ENCODE assay signal across 10 cellular contexts in the genomic region with DNA sequence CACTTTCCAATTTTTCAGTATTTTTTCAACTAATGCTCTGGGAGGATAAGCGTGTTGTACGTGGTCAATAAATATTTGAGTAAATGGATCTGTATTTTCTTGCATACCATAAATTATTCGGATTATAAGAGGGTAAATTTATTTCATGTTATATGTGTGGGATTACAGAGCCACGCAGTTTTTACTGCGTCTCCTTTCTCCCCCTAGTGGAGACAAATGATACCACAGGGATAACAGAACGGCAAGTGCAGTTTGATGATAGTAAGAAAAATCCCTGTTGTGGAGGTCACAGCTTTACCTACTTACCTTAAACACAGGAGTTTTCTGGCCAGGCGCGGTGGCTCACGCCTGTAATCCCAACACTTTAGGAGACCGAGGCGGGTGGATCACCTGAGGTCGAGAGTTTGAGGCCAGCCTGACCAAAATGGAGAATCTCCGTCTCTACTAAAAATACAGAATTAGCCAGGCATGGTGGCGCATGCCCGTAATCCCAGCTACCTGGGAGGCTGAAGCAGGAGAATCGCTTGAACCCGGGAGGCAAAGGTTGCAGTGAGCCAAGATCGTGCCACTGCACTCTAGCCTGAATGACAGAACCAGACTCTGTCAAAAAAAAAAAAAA. TPM values are rescaled to one million over a fixed set of nuclear protein-coding genes. Genes with fewer than 3 reads are reported as not detected.
A peak's percentile ranks its signal among the peaks of the same experiment; 100 is the strongest.
DNase-seq lines count a peak whose midpoint lies in the region; ATAC-seq and TF ChIP-seq lines count a peak whose summit lies in the region.
"Had no signal": no experiment of that assay in that cellular context is flagged by ENCODE, and none has a peak within 500 bp of the region (broad histone marks: within the 10 kb centered on the region; RNA-seq: fewer than 3 reads in every experiment).

No MANE protein-coding gene starts in this region.

- no peaks in the 10 kb centered on the region for H3K27me3 Mint-ChIP-seq in naive thymus-derived CD8-positive, alpha-beta T cell
- H3K27me3 Mint-ChIP-seq in WTC11 (ENCODE audit: low read depth), result peaks cover 22% of the 10 kb centered on the region

- DNase-seq in DMS 273 (lab: John Stamatoyannopoulos, UW; ENCODE audit: unreplicated experiment), result peak; percentile 36
- no peak for DNase-seq in DMS 273 treated with DMSO at 0.1 percent for 48 hours (lab: John Stamatoyannopoulos, UW)
- DNase-seq in LoVo (ENCODE audit: low spot score), result peak; percentile 38
- peak; percentile 18 for DNase-seq in central memory CD4-positive, alpha-beta T cell
- peak in 4 of 10 donors; percentile 31 to 65 (median 46) for DNase-seq in naive thymus-derived CD8-positive, alpha-beta T cell
- DNase-seq in WTC11 (ENCODE audit: low spot score), result no peak
- DNase-seq: activated B cell treated with CpG ODN at 0.5 μM for 24 hours, gastrocnemius medialis had no signal

- H3K36me3 Mint-ChIP-seq in naive thymus-derived CD8-positive, alpha-beta T cell, result no peaks in the 10 kb centered on the region
- H3K36me3 Mint-ChIP-seq in WTC11, result peaks cover 50% of the 10 kb centered on the region

- H3K9me3 Mint-ChIP-seq in naive thymus-derived CD8-positive, alpha-beta T cell, result peaks cover 0 to 2% (median 0%) of the 10 kb centered on the region in 9 donors
- peaks cover 62% of the 10 kb centered on the region for H3K9me3 Mint-ChIP-seq in WTC11
- H3K9me3 Mint-ChIP-seq: activated B cell treated with CpG ODN at 0.5 μM for 24 hours had no signal

- POLR2A ChIA-PET in naive thymus-derived CD8-positive, alpha-beta T cell (lab: Charles Lee), result interaction anchor here (0.6 to 0.8 kb wide), 2 partner anchors 140 to 141 kb away, joined by 4 to 9 read pairs; no protein-coding TSS in a partner anchor
- POLR2A ChIA-PET in WTC11 (lab: Charles Lee), result no interaction called here

- peaks cover 15 to 44% (median 38%) of the 10 kb centered on the region in 4 donors for H3K4me1 Mint-ChIP-seq in naive thymus-derived CD8-positive, alpha-beta T cell
- H3K4me1 Mint-ChIP-seq in WTC11, result no peaks in the 10 kb centered on the region

- H3K27ac Mint-ChIP-seq in naive thymus-derived CD8-positive, alpha-beta T cell, result peak overlapping the region in 4 of 10 donors; percentile 14 to 87 (median 67)
- H3K27ac Mint-ChIP-seq in WTC11, result no peak overlapping the region
- H3K27ac Mint-ChIP-seq: activated B cell treated with CpG ODN at 0.5 μM for 24 hours had no signal

- peak; percentile 57 to 71 for ATAC-seq in naive thymus-derived CD8-positive, alpha-beta T cell
- no peak for ATAC-seq in GM21529 (IDR thresholded peaks at IDR 0.05; ENCODE audit: unreplicated experiment)
- no peak for ATAC-seq in WTC11
- no peak for ATAC-seq in HG02885 (IDR thresholded peaks at IDR 0.05; ENCODE audit: poor library complexity, unreplicated experiment)
- ATAC-seq: gastrocnemius medialis had no signal

- TF ChIP-seq CTCF in WTC11 (IDR thresholded peaks at IDR 0.05), result no peak

- CTCF ChIA-PET in WTC11 (lab: Charles Lee), result no interaction called here

- H3K4me3 Mint-ChIP-seq in naive thymus-derived CD8-positive, alpha-beta T cell, result peak overlapping the region in 3 of 10 donors; percentile 1 to 34 (median 12)
- no peak overlapping the region for H3K4me3 Mint-ChIP-seq in WTC11
- H3K4me3 Mint-ChIP-seq: activated B cell treated with CpG ODN at 0.5 μM for 24 hours had no signal

TF ChIP-seq in WTC11, 78 proteins besides CTCF, POLR2A, EP300 and RAD21:
- TF ChIP-seq, protein P1, sequence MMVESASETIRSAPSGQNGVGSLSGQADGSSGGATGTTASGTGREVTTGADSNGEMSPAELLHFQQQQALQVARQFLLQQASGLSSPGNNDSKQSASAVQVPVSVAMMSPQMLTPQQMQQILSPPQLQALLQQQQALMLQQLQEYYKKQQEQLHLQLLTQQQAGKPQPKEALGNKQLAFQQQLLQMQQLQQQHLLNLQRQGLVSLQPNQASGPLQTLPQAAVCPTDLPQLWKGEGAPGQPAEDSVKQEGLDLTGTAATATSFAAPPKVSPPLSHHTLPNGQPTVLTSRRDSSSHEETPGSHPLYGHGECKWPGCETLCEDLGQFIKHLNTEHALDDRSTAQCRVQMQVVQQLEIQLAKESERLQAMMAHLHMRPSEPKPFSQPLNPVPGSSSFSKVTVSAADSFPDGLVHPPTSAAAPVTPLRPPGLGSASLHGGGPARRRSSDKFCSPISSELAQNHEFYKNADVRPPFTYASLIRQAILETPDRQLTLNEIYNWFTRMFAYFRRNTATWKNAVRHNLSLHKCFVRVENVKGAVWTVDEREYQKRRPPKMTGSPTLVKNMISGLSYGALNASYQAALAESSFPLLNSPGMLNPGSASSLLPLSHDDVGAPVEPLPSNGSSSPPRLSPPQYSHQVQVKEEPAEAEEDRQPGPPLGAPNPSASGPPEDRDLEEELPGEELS (CRISPR knock-in tag; IDR thresholded peaks at IDR 0.05), result no peak
- TF ChIP-seq ATF3 (CRISPR knock-in tag; conservative IDR thresholded peaks at IDR 0.05) (no peak), ZNF121 (CRISPR knock-in tag; IDR thresholded peaks at IDR 0.05) (no peak), ZNF423 (CRISPR knock-in tag; IDR thresholded peaks at IDR 0.05) (no peak), ZNF263 (CRISPR knock-in tag; IDR thresholded peaks at IDR 0.05; ENCODE audit: low read depth) (no peak), PRDM15 (CRISPR knock-in tag; IDR thresholded peaks at IDR 0.05) (no peak), JUN (CRISPR knock-in tag; IDR thresholded peaks at IDR 0.05) (no peak), ATF1 (CRISPR knock-in tag; IDR thresholded peaks at IDR 0.05) (no peak)
- TF ChIP-seq, protein P2, sequence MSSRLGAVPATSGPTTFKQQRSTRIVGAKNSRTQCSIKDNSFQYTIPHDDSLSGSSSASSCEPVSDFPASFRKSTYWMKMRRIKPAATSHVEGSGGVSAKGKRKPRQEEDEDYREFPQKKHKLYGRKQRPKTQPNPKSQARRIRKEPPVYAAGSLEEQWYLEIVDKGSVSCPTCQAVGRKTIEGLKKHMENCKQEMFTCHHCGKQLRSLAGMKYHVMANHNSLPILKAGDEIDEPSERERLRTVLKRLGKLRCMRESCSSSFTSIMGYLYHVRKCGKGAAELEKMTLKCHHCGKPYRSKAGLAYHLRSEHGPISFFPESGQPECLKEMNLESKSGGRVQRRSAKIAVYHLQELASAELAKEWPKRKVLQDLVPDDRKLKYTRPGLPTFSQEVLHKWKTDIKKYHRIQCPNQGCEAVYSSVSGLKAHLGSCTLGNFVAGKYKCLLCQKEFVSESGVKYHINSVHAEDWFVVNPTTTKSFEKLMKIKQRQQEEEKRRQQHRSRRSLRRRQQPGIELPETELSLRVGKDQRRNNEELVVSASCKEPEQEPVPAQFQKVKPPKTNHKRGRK (CRISPR knock-in tag; IDR thresholded peaks at IDR 0.05; ENCODE audit: borderline replicate concordance), result no peak
TF ChIP-seq in WTC11: peak in this region for 0.

RNA-seq across cellular contexts. Expression of gene MBD3L2B, which starts 16.8 kb away (rescaled TPM):
- not detected for total RNA-seq in naive thymus-derived CD8-positive, alpha-beta T cell
- not detected for polyA plus RNA-seq in naive thymus-derived CD8-positive, alpha-beta T cell
- total RNA-seq in WTC11 (2021), result not detected in 3 replicates
- total RNA-seq: activated B cell treated with CpG ODN at 0.5 μM for 24 hours, gastrocnemius medialis had no signal

RNA-seq across cellular contexts. Expression of gene MBD3L5, which starts 26.0 kb away (rescaled TPM):
- not detected for total RNA-seq in naive thymus-derived CD8-positive, alpha-beta T cell
- polyA plus RNA-seq in naive thymus-derived CD8-positive, alpha-beta T cell, result not detected
- total RNA-seq in WTC11 (2021), result not detected in 3 replicates
- total RNA-seq: activated B cell treated with CpG ODN at 0.5 μM for 24 hours, gastrocnemius medialis had no signal

RNA-seq across cellular contexts. Expression of gene MBD3L4, which starts 35.6 kb away (rescaled TPM):
- not detected for total RNA-seq in naive thymus-derived CD8-positive, alpha-beta T cell
- not detected for polyA plus RNA-seq in naive thymus-derived CD8-positive, alpha-beta T cell
- not detected in 3 replicates for total RNA-seq in WTC11 (2021)
- total RNA-seq: activated B cell treated with CpG ODN at 0.5 μM for 24 hours, gastrocnemius medialis had no signal

RNA-seq across cellular contexts. Expression of gene MBD3L2, which starts 44.7 kb away (rescaled TPM):
- total RNA-seq in naive thymus-derived CD8-positive, alpha-beta T cell, result not detected
- polyA plus RNA-seq in naive thymus-derived CD8-positive, alpha-beta T cell, result not detected
- total RNA-seq in WTC11 (2021), result not detected in 3 replicates
- total RNA-seq: activated B cell treated with CpG ODN at 0.5 μM for 24 hours, gastrocnemius medialis had no signal

RNA-seq across cellular contexts. Expression of gene MBD3L3, which starts 54.1 kb away (rescaled TPM):
- total RNA-seq in naive thymus-derived CD8-positive, alpha-beta T cell, result not detected
- polyA plus RNA-seq in naive thymus-derived CD8-positive, alpha-beta T cell, result not detected
- total RNA-seq in WTC11 (2021), result not detected in 3 replicates
- total RNA-seq: activated B cell treated with CpG ODN at 0.5 μM for 24 hours, gastrocnemius medialis had no signal

Comparison
In these comparisons a context has a peak if more than half of its experiments do, and no peak if none do; other contexts are left out.
1. DNase-seq: peak in DMS 273 (single experiment), LoVo (single experiment) and central memory CD4-positive, alpha-beta T cell (single experiment); none in DMS 273 treated with DMSO at 0.1 percent for 48 hours (single experiment) and WTC11 (single experiment).
2. ATAC-seq: peak in naive thymus-derived CD8-positive, alpha-beta T cell (2 of 2); none in GM21529 (single experiment), WTC11 (single experiment) and HG02885 (single experiment).